In the genomic region with DNA sequence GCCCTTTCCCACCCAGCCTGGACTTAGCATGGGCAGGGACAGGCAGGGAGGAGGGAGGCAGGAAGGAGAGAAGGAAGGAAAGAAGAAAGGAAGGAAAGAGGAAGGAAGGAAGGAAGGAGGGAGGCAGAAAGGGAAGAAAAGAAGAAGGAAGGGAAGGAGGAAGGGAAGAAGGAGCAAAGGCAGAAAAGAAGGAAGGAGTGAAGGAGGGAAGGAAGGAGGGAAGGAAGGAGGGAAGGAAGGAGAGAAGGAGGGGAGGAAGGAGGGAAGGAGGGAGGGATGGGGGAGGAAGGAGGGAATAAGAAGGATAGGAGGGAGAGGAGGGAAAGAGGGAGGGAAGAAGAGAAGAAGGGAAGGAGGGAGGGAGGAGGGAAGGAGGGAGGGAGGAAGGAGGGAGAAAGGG, we compare ENCODE assay signal across 23 cellular contexts.
A peak's percentile ranks its signal among the peaks of the same experiment; 100 is the strongest.
DNase-seq lines count a peak whose midpoint lies in the region; ATAC-seq and TF ChIP-seq lines count a peak whose summit lies in the region.
"Had no signal": no experiment of that assay in that cellular context is flagged by ENCODE, and none has a peak within 500 bp of the region (broad histone marks: within the 10 kb centered on the region; RNA-seq: fewer than 3 reads in every experiment).

No MANE protein-coding gene starts in this region.

- H3K4me1 ChIP-seq in HEK293 (ENCODE audit: control insufficient read depth, insufficient read depth, low read length): no peaks in the 10 kb centered on the region
- H3K4me1 ChIP-seq: BE2C had no signal

- no peaks in the 10 kb centered on the region for H3K9me3 Mint-ChIP-seq in WTC11
- H3K9me3 Mint-ChIP-seq in progenitor cell of endocrine pancreas (ENCODE audit: low read depth): no peaks in the 10 kb centered on the region

- no peak for TF ChIP-seq CTCF in HEK293 (tag by site-specific recombination; IDR thresholded peaks at IDR 0.05)
- TF ChIP-seq CTCF in WTC11 (IDR thresholded peaks at IDR 0.05): no peak
- no peak for TF ChIP-seq CTCF in progenitor cell of endocrine pancreas (IDR thresholded peaks at IDR 0.05; ENCODE audit: unreplicated experiment)

- POLR2A ChIA-PET in HEK293 (lab: Yijun Ruan, JAX) (no interaction called here), WTC11 (lab: Charles Lee) (no interaction called here)

- H3K27me3 Mint-ChIP-seq in WTC11 (ENCODE audit: low read depth) (no peaks in the 10 kb centered on the region; the same call in 1 of the 2 replicates), progenitor cell of endocrine pancreas (peaks cover 37% of the 10 kb centered on the region)
- H3K27me3 Mint-ChIP-seq: CD4-positive, CD25-positive, alpha-beta regulatory T cell had no signal

- no peaks in the 10 kb centered on the region for H3K9me3 ChIP-seq in HEK293 (ENCODE audit: control insufficient read depth, insufficient read depth, low read depth, low read length)
- H3K9me3 ChIP-seq: BE2C, BLaER1 had no signal

- CTCF ChIA-PET in HEK293 (lab: Yijun Ruan, JAX): no interaction called here
- CTCF ChIA-PET in WTC11 (lab: Charles Lee): interaction anchor here (0.8 to 1.2 kb wide), 2 partner anchors 9 to 234 kb away, joined by 3 to 5 read pairs; no protein-coding TSS in a partner anchor

- H3K4me3 Mint-ChIP-seq in WTC11: no peak overlapping the region
- no peak overlapping the region for H3K4me3 Mint-ChIP-seq in progenitor cell of endocrine pancreas (ENCODE audit: low read depth)
- H3K4me3 Mint-ChIP-seq: CD14-positive monocyte; CD4-positive, alpha-beta memory T cell; CD4-positive, CD25-positive, alpha-beta regulatory T cell; CD8-positive, alpha-beta memory T cell had no signal

- peaks cover 9% of the 10 kb centered on the region for H3K4me1 Mint-ChIP-seq in WTC11
- H3K4me1 Mint-ChIP-seq in progenitor cell of endocrine pancreas (ENCODE audit: low read depth): no peaks in the 10 kb centered on the region
- H3K4me1 Mint-ChIP-seq: CD4-positive, alpha-beta memory T cell; CD4-positive, CD25-positive, alpha-beta regulatory T cell; CD8-positive, alpha-beta memory T cell had no signal

- H3K36me3 Mint-ChIP-seq in WTC11: no peaks in the 10 kb centered on the region
- H3K36me3 Mint-ChIP-seq in progenitor cell of endocrine pancreas (ENCODE audit: insufficient read depth): no peaks in the 10 kb centered on the region
- H3K36me3 Mint-ChIP-seq: CD14-positive monocyte; CD4-positive, alpha-beta memory T cell; CD4-positive, CD25-positive, alpha-beta regulatory T cell; CD8-positive, alpha-beta memory T cell had no signal

- no peak overlapping the region for H3K4me3 ChIP-seq in HEK293 (ENCODE audit: low read depth, low read length)
- H3K4me3 ChIP-seq: BLaER1, GM12878 had no signal

- no peak for ATAC-seq in WTC11
- ATAC-seq: GM12878 had no signal

- DNase-seq in WTC11 (ENCODE audit: low spot score) (no peak), progenitor cell of endocrine pancreas (ENCODE audit: low spot score, unreplicated experiment) (no peak), HPDE6-E6E7 (ENCODE audit: extremely low spot score) (no peak), NOMO-1 (lab: John Stamatoyannopoulos, UW; ENCODE audit: unreplicated experiment in 2 of 2) (no peak)
- DNase-seq: 8988T; ACHN; BE2C; C1 segment of cervical spinal cord; CD4-positive, alpha-beta memory T cell; CD4-positive, CD25-positive, alpha-beta regulatory T cell; CD8-positive, alpha-beta memory T cell; COR-L47; DMS 273 treated with DMSO at 0.1 percent for 48 hours; DMS153; DMS53; DMS79; DND-41; EL; GDM1 had no signal

- no peak overlapping the region for H3K27ac ChIP-seq in HEK293 (ENCODE audit: extremely low read depth, low read depth, low read length)
- H3K27ac ChIP-seq: BLaER1 had no signal

- H3K27ac Mint-ChIP-seq in WTC11 (no peak overlapping the region), progenitor cell of endocrine pancreas (peak overlapping the region; percentile 8)
- H3K27ac Mint-ChIP-seq: CD4-positive, alpha-beta memory T cell; CD8-positive, alpha-beta memory T cell had no signal

- H3K36me3 ChIP-seq in HEK293 (ENCODE audit: control insufficient read depth in 2 of 2, insufficient read depth in 1 of 2, low read length in 2 of 2): no peaks in the 10 kb centered on the region
- H3K36me3 ChIP-seq: BE2C, BLaER1 had no signal

TF ChIP-seq in HEK293, 187 proteins besides CTCF, POLR2A, EP300 and RAD21:
- TF ChIP-seq ZFP37 (tag by site-specific recombination; IDR thresholded peaks at IDR 0.05) (no peak), ZNF394 (tag by site-specific recombination; IDR thresholded peaks at IDR 0.05; ENCODE audit: borderline replicate concordance) (no peak), RBAK (tag by site-specific recombination; IDR thresholded peaks at IDR 0.05) (no peak), ZBTB48 (tag by site-specific recombination; IDR thresholded peaks at IDR 0.05) (no peak), ZBTB20 (tag by site-specific recombination; IDR thresholded peaks at IDR 0.05) (no peak), ZNF366 (tag by site-specific recombination; conservative IDR thresholded peaks at IDR 0.05) (peak; percentile 83)

TF ChIP-seq in WTC11, 78 proteins besides CTCF, POLR2A, EP300 and RAD21:
- TF ChIP-seq ZNF423 (CRISPR knock-in tag; IDR thresholded peaks at IDR 0.05): no peak
- TF ChIP-seq TEAD4 (CRISPR knock-in tag; IDR thresholded peaks at IDR 0.05): no peak
- no peak for TF ChIP-seq USF1 (CRISPR knock-in tag; IDR thresholded peaks at IDR 0.05)
- no peak for TF ChIP-seq ETV6 (CRISPR knock-in tag; IDR thresholded peaks at IDR 0.05)
- 0 out of 2 replicates have a peak, but pooled peaks have one; percentile 8 for TF ChIP-seq ZNF512 (CRISPR knock-in tag; IDR thresholded peaks at IDR 0.05; ENCODE audit: borderline replicate concordance)
- TF ChIP-seq ZNF121 (CRISPR knock-in tag; IDR thresholded peaks at IDR 0.05): no peak
